Comparison of ENCODE assay signal across 10 cellular contexts in genomic region chr17:33292981-33293867, GRCh38. TPM values are rescaled to one million over a fixed set of nuclear protein-coding genes. Genes with fewer than 3 reads are reported as not detected.
DNase-seq lines count a peak whose midpoint lies in the region; ATAC-seq and TF ChIP-seq lines count a peak whose summit lies in the region.
"Had no signal": no experiment of that assay in that cellular context is flagged by ENCODE, and none has a peak within 500 bp of the region (broad histone marks: within the 10 kb centered on the region; RNA-seq: fewer than 3 reads in every experiment).

ASIC2 (minus strand) TSS chr17:33293295.

- no peak for ATAC-seq in activated CD8-positive, alpha-beta T cell treated with anti-CD3 and anti-CD28 coated beads, Interleukin-2, amount 10 ng/mL, durations not matched to agents 7 days and 5 days

- TF ChIP-seq CTCF in Caco-2 (IDR thresholded peaks at IDR 0.05; ENCODE audit: insufficient read depth in 1 of 2, low read depth in 1 of 2, low read length in 1 of 2, severe bottlenecking in 1 of 2, unreplicated experiment in 1 of 2) (peak in 1 of 2 experiments; percentile 17), epithelial cell of esophagus (IDR thresholded peaks at IDR 0.05; ENCODE audit: insufficient read depth, low read depth, low read length, missing control alignments) (peak; percentile 21)

- POLR2A ChIA-PET in Caco-2 (lab: Charles Lee) = no interaction called here
- POLR2A ChIA-PET in activated CD8-positive, alpha-beta T cell treated with anti-CD3 and anti-CD28 coated beads, Interleukin-2, amount 10 ng/mL, durations not matched to agents 7 days and 5 days (lab: Charles Lee) = no interaction called here

- H3K36me3 ChIP-seq in Caco-2 (ENCODE audit: control insufficient read depth, insufficient read depth, low read length) (no peaks in the 10 kb centered on the region), neuronal stem cell (replicated peaks in 1 of 2; ENCODE audit: control insufficient read depth in 2 of 2, insufficient read depth in 2 of 2, low read length in 2 of 2) (peaks cover 0 to 1% of the 10 kb centered on the region in 2 donors)

- no peak within 1 kb of the TSS for H2BK120ac ChIP-seq in neuronal stem cell (ENCODE audit: low read depth, low read length)

- H3K27ac Mint-ChIP-seq in Caco-2 (ENCODE audit: unreplicated experiment) = no peak within 1 kb of the TSS
- H3K27ac Mint-ChIP-seq in activated CD8-positive, alpha-beta T cell treated with anti-CD3 and anti-CD28 coated beads, Interleukin-2, amount 10 ng/mL, durations not matched to agents 7 days and 5 days = no peak within 1 kb of the TSS
- H3K27ac Mint-ChIP-seq: activated naive CD4-positive, alpha-beta T cell treated with anti-CD3 and anti-CD28 coated beads, Interleukin-2, amount 50 U/mL, for 24 hours had no signal

- H3K4me1 Mint-ChIP-seq in Caco-2 (ENCODE audit: low read depth, unreplicated experiment) = peaks cover 5% of the 10 kb centered on the region
- peaks cover 9% of the 10 kb centered on the region for H3K4me1 Mint-ChIP-seq in activated CD8-positive, alpha-beta T cell treated with anti-CD3 and anti-CD28 coated beads, Interleukin-2, amount 10 ng/mL, durations not matched to agents 7 days and 5 days (ENCODE audit: low read depth)

- BruUV-seq in Caco-2 (replicated peaks; lab: Mats Ljungman, UMichigan) = no TSS peak

- H3K23ac ChIP-seq in neuronal stem cell (ENCODE audit: low read depth, low read length, poor library complexity) = no peak within 1 kb of the TSS

- H3K27me3 Mint-ChIP-seq in Caco-2 (ENCODE audit: insufficient read depth, unreplicated experiment) = peaks cover 33% of the 10 kb centered on the region
- H3K27me3 Mint-ChIP-seq in activated CD8-positive, alpha-beta T cell treated with anti-CD3 and anti-CD28 coated beads, Interleukin-2, amount 10 ng/mL, durations not matched to agents 7 days and 5 days (ENCODE audit: low read depth) = peaks cover 62% of the 10 kb centered on the region

- H3K9me3 Mint-ChIP-seq in Caco-2 (ENCODE audit: unreplicated experiment) = no peaks in the 10 kb centered on the region
- no peaks in the 10 kb centered on the region for H3K9me3 Mint-ChIP-seq in activated CD8-positive, alpha-beta T cell treated with anti-CD3 and anti-CD28 coated beads, Interleukin-2, amount 10 ng/mL, durations not matched to agents 7 days and 5 days (ENCODE audit: insufficient read depth)
- H3K9me3 Mint-ChIP-seq: activated naive CD4-positive, alpha-beta T cell treated with anti-CD3 and anti-CD28 coated beads, Interleukin-2, amount 50 U/mL, for 24 hours had no signal

- no peak within 1 kb of the TSS for H2BK12ac ChIP-seq in neuronal stem cell (ENCODE audit: low read length)

- H3K4me1 ChIP-seq in Caco-2 (peaks cover 5% of the 10 kb centered on the region; the same call in 1 of the 2 replicates), neuronal stem cell (ENCODE audit: control insufficient read depth in 2 of 2, insufficient read depth in 1 of 2, low read depth in 1 of 2, low read length in 2 of 2) (peaks cover 0 to 6% of the 10 kb centered on the region in 2 donors)

- peak in 1 of 2 experiments; percentile 50 for DNase-seq in Caco-2
- peak; percentile 41 to 56 for DNase-seq in NOMO-1 (lab: John Stamatoyannopoulos, UW; ENCODE audit: unreplicated experiment in 2 of 2)
- peak; percentile 74 for DNase-seq in epithelial cell of esophagus (ENCODE audit: low read depth)
- peak; percentile 65 for DNase-seq in neuronal stem cell (ENCODE audit: low spot score)
- DNase-seq in AML-193 (lab: John Stamatoyannopoulos, UW) = no peak
- no peak for DNase-seq in NCI-H446 treated with DMSO at 0.1 percent for 48 hours (lab: John Stamatoyannopoulos, UW)
- no peak for DNase-seq in activated CD8-positive, alpha-beta T cell treated with anti-CD3 and anti-CD28 coated beads, Interleukin-2, amount 10 ng/mL, durations not matched to agents 7 days and 5 days
- DNase-seq in RKO (ENCODE audit: low spot score) = no peak

- H2AK5ac ChIP-seq in neuronal stem cell (ENCODE audit: low read depth, low read length) = no peak within 1 kb of the TSS

- peak within 1 kb of the TSS; percentile 51 for H3K4me3 Mint-ChIP-seq in Caco-2 (ENCODE audit: unreplicated experiment)
- no peak within 1 kb of the TSS for H3K4me3 Mint-ChIP-seq in activated CD8-positive, alpha-beta T cell treated with anti-CD3 and anti-CD28 coated beads, Interleukin-2, amount 10 ng/mL, durations not matched to agents 7 days and 5 days
- H3K4me3 Mint-ChIP-seq: activated naive CD4-positive, alpha-beta T cell treated with anti-CD3 and anti-CD28 coated beads, Interleukin-2, amount 50 U/mL, for 24 hours had no signal

- no peak within 1 kb of the TSS for H3K4ac ChIP-seq in neuronal stem cell (ENCODE audit: low read length)

- no peak within 1 kb of the TSS for H4K8ac ChIP-seq in neuronal stem cell (ENCODE audit: low read depth, low read length)

- no peaks in the 10 kb centered on the region for H3K36me3 Mint-ChIP-seq in Caco-2 (ENCODE audit: insufficient read depth, unreplicated experiment)
- H3K36me3 Mint-ChIP-seq in activated CD8-positive, alpha-beta T cell treated with anti-CD3 and anti-CD28 coated beads, Interleukin-2, amount 10 ng/mL, durations not matched to agents 7 days and 5 days (ENCODE audit: low read depth) = no peaks in the 10 kb centered on the region
- H3K36me3 Mint-ChIP-seq: activated naive CD4-positive, alpha-beta T cell treated with anti-CD3 and anti-CD28 coated beads, Interleukin-2, amount 50 U/mL, for 24 hours had no signal

- H3K18ac ChIP-seq in neuronal stem cell (ENCODE audit: low read length) = peak within 1 kb of the TSS; percentile 74

- intact Hi-C loops in Caco-2 (cut with micrococcal nuclease; ENCODE audit: unreplicated experiment) = no loop called here

- no peak within 1 kb of the TSS for H4K91ac ChIP-seq in neuronal stem cell (ENCODE audit: low read depth, low read length, poor library complexity)

- H2AFZ ChIP-seq in neuronal stem cell (ENCODE audit: low read length) = peak within 1 kb of the TSS; percentile 35

- no peak within 1 kb of the TSS for H3K14ac ChIP-seq in neuronal stem cell (ENCODE audit: low read length)

- no peak within 1 kb of the TSS for H3K4me3 ChIP-seq in Caco-2 (ENCODE audit: low read depth, low read length)
- peak within 1 kb of the TSS; percentile 37 for H3K4me3 ChIP-seq in epithelial cell of esophagus (ENCODE audit: low read length)
- H3K4me3 ChIP-seq in neuronal stem cell (ENCODE audit: low read length in 2 of 2) = peak within 1 kb of the TSS in 1 of 2 donors; percentile 85

- no peak within 1 kb of the TSS for H3K27ac ChIP-seq in neuronal stem cell (replicated peaks; ENCODE audit: low read length)

- H3K9me3 ChIP-seq in Caco-2 = no peaks in the 10 kb centered on the region
- H3K9me3 ChIP-seq in neuronal stem cell (replicated peaks in 1 of 2; ENCODE audit: control insufficient read depth in 2 of 2, insufficient read depth in 1 of 2, low read depth in 1 of 2, low read length in 2 of 2) = peaks cover 0 to 2% of the 10 kb centered on the region in 2 donors

- no peak within 1 kb of the TSS for H2BK15ac ChIP-seq in neuronal stem cell (ENCODE audit: low read length)

- H2BK5ac ChIP-seq in neuronal stem cell (ENCODE audit: low read length) = no peak within 1 kb of the TSS

- WGBS in neuronal stem cell (ENCODE audit: extremely low coverage in 2 of 2, insufficient read length in 2 of 2, insufficient replicate concordance in 1 of 2), 2 donors = no CpG with 5 or more reads among the region's 68 CpGs

- H3K79me1 ChIP-seq in neuronal stem cell (ENCODE audit: low read depth, low read length) = no peaks in the 10 kb centered on the region

- peak within 1 kb of the TSS; percentile 53 for H3K9ac ChIP-seq in neuronal stem cell (ENCODE audit: low read depth, low read length, poor library complexity)

- peaks cover 10% of the 10 kb centered on the region for H3K27me3 ChIP-seq in Caco-2 (replicated peaks; ENCODE audit: control insufficient read depth, insufficient read depth, low read length)
- H3K27me3 ChIP-seq in neuronal stem cell (ENCODE audit: control insufficient read depth in 3 of 3, insufficient read depth in 3 of 3, low read depth in 1 of 3, low read length in 3 of 3) = peaks cover 0 to 58% (median 28%) of the 10 kb centered on the region in 3 experiments

- H3K4me2 ChIP-seq in neuronal stem cell (ENCODE audit: insufficient read depth, low read length, poor library complexity, severe bottlenecking) = peak within 1 kb of the TSS; percentile 100

- CTCF ChIA-PET in Caco-2 (lab: Charles Lee) = interaction anchor here (1.0 to 1.3 kb wide), 3 partner anchors 62 to 275 kb away, joined by 3 to 7 read pairs (median 5); no protein-coding TSS in a partner anchor
- CTCF ChIA-PET in activated CD8-positive, alpha-beta T cell treated with anti-CD3 and anti-CD28 coated beads, Interleukin-2, amount 10 ng/mL, durations not matched to agents 7 days and 5 days (lab: Charles Lee) = interaction anchor here (0.8 kb wide), 1 partner anchor 233 kb away, joined by 3 read pairs; no protein-coding TSS in a partner anchor

RNA-seq across cellular contexts. Expression of gene ASIC2, which starts in this region (rescaled TPM):
- not detected in 2 replicates for total RNA-seq in Caco-2 (2022)
- polyA plus RNA-seq in neuronal stem cell (2013, experiment 1 of 2) = 0.71 TPM
- 0.84 TPM for polyA plus RNA-seq in neuronal stem cell (2013, experiment 2 of 2)
- not detected for total RNA-seq in activated CD8-positive, alpha-beta T cell treated with anti-CD3 and anti-CD28 coated beads, Interleukin-2, amount 10 ng/mL, durations not matched to agents 7 days and 5 days
- total RNA-seq: LHCN-M2 had no signal

Comparison
In these comparisons a context has a peak if more than half of its experiments do, and no peak if none do; other contexts are left out.
1. DNase-seq: peak in NOMO-1 (2 of 2), epithelial cell of esophagus (single experiment) and neuronal stem cell (single experiment); none in AML-193 (0 of 2), NCI-H446 treated with DMSO at 0.1 percent for 48 hours (single experiment), activated CD8-positive, alpha-beta T cell treated with anti-CD3 and anti-CD28 coated beads, Interleukin-2, amount 10 ng/mL, durations not matched to agents 7 days and 5 days (single experiment) and RKO (single experiment).